Comparison of ENCODE assay signal across 22 cellular contexts in genomic region chr3:100717063-100717462, GRCh38. TPM values are rescaled to one million over a fixed set of nuclear protein-coding genes. Genes with fewer than 3 reads are reported as not detected.
DNase-seq lines count a peak whose midpoint lies in the region; ATAC-seq and TF ChIP-seq lines count a peak whose summit lies in the region.
"Had no signal": no experiment of that assay in that cellular context is flagged by ENCODE, and none has a peak within 500 bp of the region (broad histone marks: within the 10 kb centered on the region; RNA-seq: fewer than 3 reads in every experiment).

No MANE protein-coding gene starts in this region.

- H3K9ac ChIP-seq in DND-41 (ENCODE audit: low read depth, low read length) = no peak overlapping the region
- H3K9ac ChIP-seq in mammary epithelial cell (ENCODE audit: insufficient read depth, low read length) = no peak overlapping the region

- H3K27ac ChIP-seq in DND-41 (ENCODE audit: low read length) (no peak overlapping the region), mammary epithelial cell (ENCODE audit: insufficient read depth, low read depth, low read length) (no peak overlapping the region), thyroid gland (no peak overlapping the region), Peyer's patch (no peak overlapping the region)
- H3K27ac ChIP-seq: HL-60, prostate gland, suprapubic skin, vagina had no signal

- H3K4me2 ChIP-seq in DND-41 (ENCODE audit: insufficient read depth, low read length) (peak overlapping the region; percentile 24; the same call in 1 of the 2 replicates), mammary epithelial cell (ENCODE audit: insufficient read depth, low read depth, low read length) (peak overlapping the region; percentile 30)

- H3K4me3 Mint-ChIP-seq in activated T-cell treated with anti-CD3 and anti-CD28 coated beads, Interleukin-2, amount 50 U/mL, for 24 hours = no peak overlapping the region
- H3K4me3 Mint-ChIP-seq in neural crest cell = no peak overlapping the region
- H3K4me3 Mint-ChIP-seq: CD4-positive, alpha-beta T cell; nephron progenitor cell had no signal

- H3K9me3 ChIP-seq in DND-41 (ENCODE audit: insufficient read depth, low read length, severe bottlenecking) (no peaks in the 10 kb centered on the region), mammary epithelial cell (replicated peaks; ENCODE audit: insufficient read depth, low read length) (no peaks in the 10 kb centered on the region), thyroid gland (no peaks in the 10 kb centered on the region), Peyer's patch (no peaks in the 10 kb centered on the region)
- H3K9me3 ChIP-seq: HAP-1, prostate gland, suprapubic skin, vagina had no signal

- no peaks in the 10 kb centered on the region for H3K9me3 Mint-ChIP-seq in activated T-cell treated with anti-CD3 and anti-CD28 coated beads, Interleukin-2, amount 50 U/mL, for 24 hours
- H3K9me3 Mint-ChIP-seq in neural crest cell = no peaks in the 10 kb centered on the region
- H3K9me3 Mint-ChIP-seq: CD4-positive, alpha-beta T cell had no signal

- TF ChIP-seq POLR2A in thyroid gland (IDR thresholded peaks at IDR 0.05) (no peak), Peyer's patch (IDR thresholded peaks at IDR 0.05) (no peak)

- H3K27me3 ChIP-seq in DND-41 (ENCODE audit: insufficient read depth, low read length, poor library complexity) (no peaks in the 10 kb centered on the region), mammary epithelial cell (ENCODE audit: insufficient read depth, low read length) (no peaks in the 10 kb centered on the region), thyroid gland (no peaks in the 10 kb centered on the region), Peyer's patch (no peaks in the 10 kb centered on the region)
- H3K27me3 ChIP-seq: suprapubic skin, vagina had no signal

- CTCF ChIA-PET in mammary epithelial cell (lab: Charles Lee; ENCODE audit: low non-redundant PET) = no interaction called here

- intact Hi-C loops in mammary epithelial cell (cut with micrococcal nuclease) = no loop called here
- intact Hi-C loops in thyroid gland (cut with DNase I) = no loop called here

- ATAC-seq in DND-41 (ENCODE audit: insufficient read depth, low read depth) = no peak
- ATAC-seq: left colon had no signal

- in situ Hi-C loops in mammary epithelial cell (cut with MboI; ENCODE audit: low sequenced_read_pairs in 2 of 2) = no loop called here

- WGBS in mammary epithelial cell (ENCODE audit: low coverage, missing lambda C conversion rate) = 100% methylated on average over 2 of the region's 2 CpGs
- WGBS in thyroid gland, 2 donors = 95% methylated on average over 2 of the region's 2 CpGs

- H3K4me1 Mint-ChIP-seq in activated T-cell treated with anti-CD3 and anti-CD28 coated beads, Interleukin-2, amount 50 U/mL, for 24 hours (ENCODE audit: low read depth) = peaks cover 55% of the 10 kb centered on the region
- peaks cover 40% of the 10 kb centered on the region for H3K4me1 Mint-ChIP-seq in neural crest cell

- dilution Hi-C loops in mammary epithelial cell (cut with HindIII; ENCODE audit: low sequenced_read_pairs) = no loop called here

- H3K4me3 ChIP-seq in DND-41 (ENCODE audit: low read depth in 1 of 2, low read length in 2 of 2) (no peak overlapping the region; a peak in 1 of 4 replicates), mammary epithelial cell (replicated peaks in 1 of 3; ENCODE audit: insufficient read depth in 1 of 3, low read depth in 2 of 3, low read length in 3 of 3) (no peak overlapping the region), thyroid gland (replicated peaks in 1 of 3) (no peak overlapping the region), Peyer's patch (no peak overlapping the region)
- H3K4me3 ChIP-seq: HAP-1, prostate gland, suprapubic skin, vagina had no signal

- H2AFZ ChIP-seq in DND-41 (ENCODE audit: low read depth, low read length) (no peak overlapping the region), mammary epithelial cell (ENCODE audit: low read depth, low read length) (no peak overlapping the region)

- H4K20me1 ChIP-seq in DND-41 (ENCODE audit: insufficient read depth, low read length) (peaks cover 57% of the 10 kb centered on the region; the same call in 1 of the 2 replicates), mammary epithelial cell (ENCODE audit: insufficient read depth, low read length) (peaks cover 20% of the 10 kb centered on the region)

- H3K79me2 ChIP-seq in DND-41 (ENCODE audit: insufficient read depth, low read length) (peaks cover 98% of the 10 kb centered on the region), mammary epithelial cell (ENCODE audit: insufficient read depth, low read length) (peaks cover 97% of the 10 kb centered on the region)

- H3K36me3 ChIP-seq in DND-41 (ENCODE audit: insufficient read depth, low read length) (peaks cover 85% of the 10 kb centered on the region), mammary epithelial cell (ENCODE audit: insufficient read depth, low read length) (peaks cover 48% of the 10 kb centered on the region), thyroid gland (peaks cover 14 to 23% of the 10 kb centered on the region in 2 donors), Peyer's patch (peaks cover 0 to 51% (median 0%) of the 10 kb centered on the region in 3 donors)
- H3K36me3 ChIP-seq: prostate gland had no signal

- peaks cover 97% of the 10 kb centered on the region for H3K36me3 Mint-ChIP-seq in activated T-cell treated with anti-CD3 and anti-CD28 coated beads, Interleukin-2, amount 50 U/mL, for 24 hours (ENCODE audit: low read depth)
- peaks cover 36% of the 10 kb centered on the region for H3K36me3 Mint-ChIP-seq in neural crest cell (ENCODE audit: low read depth)

- no peak for DNase-seq in activated T-cell treated with anti-CD3 and anti-CD28 coated beads, Interleukin-2, amount 50 U/mL, for 24 hours
- DNase-seq in activated T-cell treated with anti-CD3 and anti-CD28 coated beads for 4 hours (no peak), DND-41 (no peak), mammary epithelial cell (no peak), neural crest cell (ENCODE audit: low read depth, low spot score) (no peak), mesenteric fat pad (ENCODE audit: low spot score) (no peak), thyroid gland (no peak), Peyer's patch (no peak)
- DNase-seq: activated effector memory CD4-positive, alpha-beta T cell treated with anti-CD3 and anti-CD28 coated beads, Interleukin-2, amount 50 U/mL, for 16 hours; CD4-positive, alpha-beta T cell; GDM1; head of caudate nucleus; left colon; midbrain; NCI-H1436; NCI-H524; nephron progenitor cell had no signal

- H3K27ac Mint-ChIP-seq in activated T-cell treated with anti-CD3 and anti-CD28 coated beads, Interleukin-2, amount 50 U/mL, for 24 hours = peak overlapping the region; percentile 15
- H3K27ac Mint-ChIP-seq in neural crest cell (ENCODE audit: unreplicated experiment) = peak overlapping the region; percentile 27

- no peak for TF ChIP-seq CTCF in DND-41 (IDR thresholded peaks at IDR 0.05; ENCODE audit: borderline replicate concordance, extremely low read depth, low read length, poor library complexity, severe bottlenecking)
- no peak for TF ChIP-seq CTCF in mammary epithelial cell (conservative IDR thresholded peaks at IDR 0.05 in 1 of 2, IDR thresholded peaks at IDR 0.05 in 1 of 2; ENCODE audit: extremely low read depth in 1 of 2, insufficient read depth in 1 of 2, low read depth in 1 of 2, low read length in 2 of 2)
- no peak for TF ChIP-seq CTCF in neural crest cell (conservative IDR thresholded peaks at IDR 0.05)
- no peak for TF ChIP-seq CTCF in thyroid gland (IDR thresholded peaks at IDR 0.05)
- TF ChIP-seq CTCF in Peyer's patch (IDR thresholded peaks at IDR 0.05) = no peak

- no peaks in the 10 kb centered on the region for H3K27me3 Mint-ChIP-seq in activated T-cell treated with anti-CD3 and anti-CD28 coated beads, Interleukin-2, amount 50 U/mL, for 24 hours
- no peaks in the 10 kb centered on the region for H3K27me3 Mint-ChIP-seq in neural crest cell (ENCODE audit: low read depth)
- H3K27me3 Mint-ChIP-seq: CD4-positive, alpha-beta T cell had no signal

- peaks cover 18% of the 10 kb centered on the region; the same call in 1 of the 2 replicates for H3K4me1 ChIP-seq in DND-41 (ENCODE audit: insufficient read depth, low read length)
- no peaks in the 10 kb centered on the region for H3K4me1 ChIP-seq in mammary epithelial cell (ENCODE audit: insufficient read depth, low read length)
- H3K4me1 ChIP-seq in thyroid gland = peaks cover 11 to 23% of the 10 kb centered on the region in 2 donors
- peaks cover 0 to 18% (median 0%) of the 10 kb centered on the region in 4 donors for H3K4me1 ChIP-seq in Peyer's patch
- H3K4me1 ChIP-seq: prostate gland had no signal

- BruUV-seq in mammary epithelial cell (replicated peaks; lab: Mats Ljungman, UMichigan) = no TSS peak

RNA-seq across cellular contexts. Expression of gene TFG, which starts 7.8 kb away (rescaled TPM):
- total RNA-seq in mammary epithelial cell = 100 to 1,000 TPM; 129 to 137 TPM
- 169 TPM for polyA plus RNA-seq in mammary epithelial cell
- 71.6 TPM for polyA minus RNA-seq in mammary epithelial cell
- total RNA-seq in neural crest cell = 91.2 and 91.3 TPM in 2 replicates
- 83.1 TPM for total RNA-seq in mesenteric fat pad
- 100 to 1,000 TPM; 118 to 147 (median 138) TPM for total RNA-seq in thyroid gland
- 100 to 1,000 TPM in 3 of 4 donors, 10 to 100 TPM in 1; 75.1 to 188 (median 141) TPM for total RNA-seq in Peyer's patch
